ENCODE assay signal across 24 cellular contexts in genomic region chr17:17347234-17347955, GRCh38.
"Had no signal": no experiment of that assay in that cellular context is flagged by ENCODE, and none has a peak within 500 bp of the region (broad histone marks: within the 10 kb centered on the region; RNA-seq: fewer than 3 reads in every experiment).

No MANE protein-coding gene starts in this region.

- DNase-seq: activated gamma-delta T cell; activated T-cell treated with anti-CD3 and anti-CD28 coated beads, Interleukin-2, amount 50 U/mL, for 72 hours; brain microvascular endothelial cell; central memory CD4-positive, alpha-beta T cell; esophagus squamous epithelium; gastrocnemius medialis; hypothalamus; lower lobe of right lung; naive B cell; psoas muscle; right cardiac atrium; stimulated activated CD4-positive, alpha-beta T cell treated with anti-CD3 and anti-CD28 coated beads, Interleukin-2, amount 100 ng/mL, for 24 hours; stimulated activated naive CD8-positive, alpha-beta T cell treated with anti-CD3 and anti-CD28 coated beads, Interleukin-15, amount 100 ng/mL, for 72 hours; T1000; transverse colon had no signal

- H3K27me3 ChIP-seq: adrenal gland, brain microvascular endothelial cell, dorsolateral prefrontal cortex, gastrocnemius medialis, neural progenitor cell, ovary, transverse colon, vagina had no signal

- H3K4me3 ChIP-seq: adrenal gland, ascending aorta, dorsolateral prefrontal cortex, esophagus squamous epithelium, gastrocnemius medialis, lower lobe of right lung, neural progenitor cell, ovary, psoas muscle, skin epidermis, transverse colon, vagina had no signal

- H3K36me3 ChIP-seq: adrenal gland, ascending aorta, brain microvascular endothelial cell, esophagus squamous epithelium, gastrocnemius medialis, lower lobe of right lung, neural progenitor cell, ovary, transverse colon, vagina had no signal

- H3K9me3 ChIP-seq: adrenal gland, ascending aorta, esophagus squamous epithelium, gastrocnemius medialis, lower lobe of right lung, ovary, psoas muscle, transverse colon, vagina had no signal

- H3K27ac ChIP-seq: adrenal gland, ascending aorta, brain microvascular endothelial cell, dorsolateral prefrontal cortex, esophagus squamous epithelium, gastrocnemius medialis, lower lobe of right lung, neural progenitor cell, ovary, psoas muscle, skin epidermis, transverse colon, vagina had no signal

- H3K4me1 ChIP-seq: adrenal gland, ascending aorta, lower lobe of right lung, neural progenitor cell, transverse colon had no signal

- ATAC-seq: activated T-cell treated with anti-CD3 and anti-CD28 coated beads, Interleukin-2, amount 50 U/mL, for 72 hours; gastrocnemius medialis; lower lobe of right lung; psoas muscle; right cardiac atrium; stimulated activated effector memory CD8-positive, alpha-beta T cell treated with anti-CD3 and anti-CD28 coated beads, Interleukin-12 subunit alpha, Interleukin-12 subunit beta, amount 100 ng/mL, for 72 hours; stimulated activated naive CD8-positive, alpha-beta T cell treated with anti-CD3 and anti-CD28 coated beads, Interleukin-15, amount 100 ng/mL, for 72 hours; WTC11 had no signal
